In the genomic region with DNA sequence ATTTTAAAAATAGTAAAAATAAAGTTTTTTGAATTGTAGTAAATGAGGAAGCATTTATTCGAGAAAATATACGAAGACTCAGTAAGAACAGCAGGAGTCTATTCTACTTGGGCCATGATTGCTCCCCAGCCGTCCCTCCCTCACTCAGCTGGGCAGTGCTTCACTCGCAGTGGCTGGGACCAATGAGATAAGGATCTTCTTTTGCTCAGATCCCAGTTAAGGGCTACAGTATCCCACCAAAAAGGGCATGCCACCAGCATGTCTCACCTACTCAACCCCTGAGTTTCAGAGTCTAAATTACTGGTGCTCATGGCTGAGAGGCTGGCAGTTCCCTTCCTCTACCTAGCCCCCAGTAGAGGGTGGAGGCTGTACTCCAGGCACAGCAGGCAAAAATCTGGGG, we compare ENCODE assay signal across 1 cellular context.
TF ChIP-seq lines count a peak whose summit lies in the region.

No MANE protein-coding gene starts in this region.

TF ChIP-seq in SK-N-SH treated with all-trans-retinoic acid at 6 μM for 48 hours, 23 proteins besides CTCF, POLR2A, EP300 and RAD21 (continued from another document):
- TF ChIP-seq, protein P1, sequence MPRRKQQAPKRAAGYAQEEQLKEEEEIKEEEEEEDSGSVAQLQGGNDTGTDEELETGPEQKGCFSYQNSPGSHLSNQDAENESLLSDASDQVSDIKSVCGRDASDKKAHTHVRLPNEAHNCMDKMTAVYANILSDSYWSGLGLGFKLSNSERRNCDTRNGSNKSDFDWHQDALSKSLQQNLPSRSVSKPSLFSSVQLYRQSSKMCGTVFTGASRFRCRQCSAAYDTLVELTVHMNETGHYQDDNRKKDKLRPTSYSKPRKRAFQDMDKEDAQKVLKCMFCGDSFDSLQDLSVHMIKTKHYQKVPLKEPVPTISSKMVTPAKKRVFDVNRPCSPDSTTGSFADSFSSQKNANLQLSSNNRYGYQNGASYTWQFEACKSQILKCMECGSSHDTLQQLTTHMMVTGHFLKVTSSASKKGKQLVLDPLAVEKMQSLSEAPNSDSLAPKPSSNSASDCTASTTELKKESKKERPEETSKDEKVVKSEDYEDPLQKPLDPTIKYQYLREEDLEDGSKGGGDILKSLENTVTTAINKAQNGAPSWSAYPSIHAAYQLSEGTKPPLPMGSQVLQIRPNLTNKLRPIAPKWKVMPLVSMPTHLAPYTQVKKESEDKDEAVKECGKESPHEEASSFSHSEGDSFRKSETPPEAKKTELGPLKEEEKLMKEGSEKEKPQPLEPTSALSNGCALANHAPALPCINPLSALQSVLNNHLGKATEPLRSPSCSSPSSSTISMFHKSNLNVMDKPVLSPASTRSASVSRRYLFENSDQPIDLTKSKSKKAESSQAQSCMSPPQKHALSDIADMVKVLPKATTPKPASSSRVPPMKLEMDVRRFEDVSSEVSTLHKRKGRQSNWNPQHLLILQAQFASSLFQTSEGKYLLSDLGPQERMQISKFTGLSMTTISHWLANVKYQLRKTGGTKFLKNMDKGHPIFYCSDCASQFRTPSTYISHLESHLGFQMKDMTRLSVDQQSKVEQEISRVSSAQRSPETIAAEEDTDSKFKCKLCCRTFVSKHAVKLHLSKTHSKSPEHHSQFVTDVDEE (CRISPR knock-in tag; IDR thresholded peaks at IDR 0.05): no peak
- TF ChIP-seq ZNF565 (CRISPR knock-in tag; conservative IDR thresholded peaks at IDR 0.05; ENCODE audit: low read depth) (no peak), PPARA (CRISPR knock-in tag; IDR thresholded peaks at IDR 0.05; ENCODE audit: borderline replicate concordance) (no peak), GLIS3 (CRISPR knock-in tag; IDR thresholded peaks at IDR 0.05) (no peak), ESRRG (CRISPR knock-in tag; IDR thresholded peaks at IDR 0.05) (no peak), OSR1 (CRISPR knock-in tag; IDR thresholded peaks at IDR 0.05) (no peak), TOX (CRISPR knock-in tag; IDR thresholded peaks at IDR 0.05; ENCODE audit: borderline replicate concordance) (no peak)
TF ChIP-seq in SK-N-SH treated with all-trans-retinoic acid at 6 μM for 48 hours: peak in this region for 0.
